20 cellular contexts compared by ENCODE assay signal in genomic region chr7:69049341-69049740, GRCh38.
A peak's percentile ranks its signal among the peaks of the same experiment; 100 is the strongest.
DNase-seq lines count a peak whose midpoint lies in the region.
"Had no signal": no experiment of that assay in that cellular context is flagged by ENCODE, and none has a peak within 500 bp of the region (broad histone marks: within the 10 kb centered on the region; RNA-seq: fewer than 3 reads in every experiment).

No MANE protein-coding gene starts in this region.

- H2BK12ac ChIP-seq in mesenchymal stem cell (ENCODE audit: low read length in 2 of 2) = no peak overlapping the region

- H3K79me1 ChIP-seq in mesenchymal stem cell (replicated peaks; ENCODE audit: low read length, poor library complexity, severe bottlenecking) = no peaks in the 10 kb centered on the region

- H2BK5ac ChIP-seq in mesenchymal stem cell (ENCODE audit: low read depth, low read length, poor library complexity, severe bottlenecking) = no peak overlapping the region

- H4K91ac ChIP-seq in mesenchymal stem cell (ENCODE audit: low read length) = no peak overlapping the region

- no peak overlapping the region for H2BK120ac ChIP-seq in mesenchymal stem cell (ENCODE audit: low read depth, low read length)

- no peak overlapping the region for H3K27ac ChIP-seq in mesenchymal stem cell (ENCODE audit: low read length, poor library complexity, severe bottlenecking)
- H3K27ac ChIP-seq: 22Rv1 had no signal

- H3K9me3 ChIP-seq in MG63 (no peaks in the 10 kb centered on the region), mesenchymal stem cell (ENCODE audit: control insufficient read depth, low read length) (no peaks in the 10 kb centered on the region)

- 45% methylated on average over 3 of the region's 4 CpGs for WGBS in mesenchymal stem cell

- H2AFZ ChIP-seq in mesenchymal stem cell (ENCODE audit: low read depth, low read length) = no peak overlapping the region
- H2AFZ ChIP-seq: GM23338 had no signal

- no peak overlapping the region for H3K18ac ChIP-seq in mesenchymal stem cell (ENCODE audit: low read depth in 1 of 2, low read length in 2 of 2)

- no peak overlapping the region for H2BK15ac ChIP-seq in mesenchymal stem cell (ENCODE audit: low read depth, poor library complexity, severe bottlenecking)

- H3K27me3 ChIP-seq in MG63 (no peaks in the 10 kb centered on the region), mesenchymal stem cell (ENCODE audit: control insufficient read depth in 1 of 2, insufficient read depth in 1 of 2, low read length in 2 of 2) (no peaks in the 10 kb centered on the region)

- DNase-seq in DMS 273 (lab: John Stamatoyannopoulos, UW; ENCODE audit: unreplicated experiment) (peak; percentile 36), DMS 273 treated with DMSO at 0.1 percent for 48 hours (lab: John Stamatoyannopoulos, UW) (no peak), MG63 (peak; percentile 2), SW480 (ENCODE audit: low spot score) (peak; percentile 16), mesenchymal stem cell (no peak), NCI-H2227 (lab: John Stamatoyannopoulos, UW; ENCODE audit: unreplicated experiment) (no peak), Ammon's horn (ENCODE audit: low spot score) (no peak), NCI-H2029 treated with DMSO at 0.1 percent for 48 hours (lab: John Stamatoyannopoulos, UW) (no peak)
- DNase-seq: C1 segment of cervical spinal cord; CD8-positive, alpha-beta memory T cell; DMS79; HCEC 1CT; NCI-H187 treated with DMSO at 0.1 percent for 48 hours; NCI-H446; NCI-H526 treated with DMSO at 0.1 percent for 48 hours; Right ventricle myocardium superior; SW 1271 had no signal

- H4K8ac ChIP-seq in mesenchymal stem cell (ENCODE audit: low read length) = no peak overlapping the region

- H3K4me1 ChIP-seq in mesenchymal stem cell (ENCODE audit: control insufficient read depth, insufficient read depth, low read depth, low read length) = no peaks in the 10 kb centered on the region

- H3K23ac ChIP-seq in mesenchymal stem cell (ENCODE audit: low read length in 2 of 2) = no peak overlapping the region

- no peak overlapping the region for H2AK5ac ChIP-seq in mesenchymal stem cell (ENCODE audit: low read length, severe bottlenecking)

- H3K36me3 ChIP-seq in MG63 (no peaks in the 10 kb centered on the region), mesenchymal stem cell (ENCODE audit: control insufficient read depth in 1 of 2, insufficient read depth in 2 of 2, low read depth in 1 of 2, low read length in 2 of 2) (no peaks in the 10 kb centered on the region)

- no peak overlapping the region for H3K14ac ChIP-seq in mesenchymal stem cell (ENCODE audit: low read length in 2 of 2)

- H3K4me3 ChIP-seq in MG63 (no peak overlapping the region), mesenchymal stem cell (ENCODE audit: insufficient read depth in 1 of 2, low read depth in 1 of 2, low read length in 2 of 2) (no peak overlapping the region)
- H3K4me3 ChIP-seq: GM23338, K562 had no signal

- no peak overlapping the region for H3K4ac ChIP-seq in mesenchymal stem cell (ENCODE audit: low read depth in 1 of 2, low read length in 2 of 2)

- no peak overlapping the region for H3K4me2 ChIP-seq in mesenchymal stem cell (ENCODE audit: low read length, poor library complexity, severe bottlenecking)
- H3K4me2 ChIP-seq: GM23338 had no signal

- H3K9ac ChIP-seq in mesenchymal stem cell (ENCODE audit: low read length) = no peak overlapping the region

Comparison
In these comparisons a context has a peak if more than half of its experiments do, and no peak if none do; other contexts are left out.
1. DNase-seq: peak in DMS 273 (single experiment), MG63 (single experiment) and SW480 (single experiment); none in DMS 273 treated with DMSO at 0.1 percent for 48 hours (single experiment), mesenchymal stem cell (single experiment), NCI-H2227 (single experiment), Ammon's horn (single experiment) and NCI-H2029 treated with DMSO at 0.1 percent for 48 hours (single experiment).